Comparison of ENCODE assay signal across 8 cellular contexts in genomic region chr14:35285991-35286564, GRCh38. TPM values are rescaled to one million over a fixed set of nuclear protein-coding genes. Genes with fewer than 3 reads are reported as not detected.
DNase-seq lines count a peak whose midpoint lies in the region; ATAC-seq and TF ChIP-seq lines count a peak whose summit lies in the region.

No MANE protein-coding gene starts in this region.

- peaks cover 27% of the 10 kb centered on the region for H3K4me1 ChIP-seq in CD4-positive, CD25-positive, alpha-beta regulatory T cell (ENCODE audit: control insufficient read depth, insufficient read depth, low read length, poor library complexity, severe bottlenecking)
- H3K4me1 ChIP-seq in mesendoderm (ENCODE audit: control insufficient read depth, low read depth, low read length) (no peaks in the 10 kb centered on the region), osteoblast (ENCODE audit: insufficient read depth, low read length) (no peaks in the 10 kb centered on the region)

- H3K27me3 Mint-ChIP-seq in CD4-positive, CD25-positive, alpha-beta regulatory T cell = no peaks in the 10 kb centered on the region

- H3K9me3 ChIP-seq in CD4-positive, CD25-positive, alpha-beta regulatory T cell (ENCODE audit: control insufficient read depth in 2 of 2, low read length in 2 of 2) = no peaks in the 10 kb centered on the region
- H3K9me3 ChIP-seq in osteoblast (ENCODE audit: low read depth, low read length) = no peaks in the 10 kb centered on the region

- peaks cover 0 to 2% (median 0%) of the 10 kb centered on the region in 7 donors for H3K9me3 Mint-ChIP-seq in CD4-positive, CD25-positive, alpha-beta regulatory T cell
- H3K9me3 Mint-ChIP-seq in activated naive CD4-positive, alpha-beta T cell treated with anti-CD3 and anti-CD28 coated beads, Interleukin-2, amount 50 U/mL, for 72 hours = no peaks in the 10 kb centered on the region

- H3K23ac ChIP-seq in mesendoderm (ENCODE audit: low read length) = no peak overlapping the region

- no peak overlapping the region for H2BK120ac ChIP-seq in mesendoderm (ENCODE audit: low read depth, low read length)

- peak in 1 of 3 donors; percentile 17 for DNase-seq in CD4-positive, CD25-positive, alpha-beta regulatory T cell
- DNase-seq in activated naive CD4-positive, alpha-beta T cell treated with anti-CD3 and anti-CD28 coated beads, Interleukin-2, amount 50 U/mL, for 72 hours (ENCODE audit: low spot score in 2 of 2) = peak in 1 of 2 donors; percentile 16
- DNase-seq in SK-N-DZ (ENCODE audit: low spot score) = no peak
- no peak for DNase-seq in mesendoderm
- DNase-seq in osteoblast (ENCODE audit: insufficient read length, low spot score, missing footprints) = no peak

- peak overlapping the region in 3 of 4 donors; percentile 12 to 82 (median 64) for H3K4me3 Mint-ChIP-seq in CD4-positive, CD25-positive, alpha-beta regulatory T cell

- H2BK15ac ChIP-seq in mesendoderm (replicated peaks; ENCODE audit: low read depth) = no peak overlapping the region

- no peak overlapping the region for H4K5ac ChIP-seq in mesendoderm (ENCODE audit: low read length)

- H3K79me2 ChIP-seq in mesendoderm (ENCODE audit: control insufficient read depth, insufficient read depth, low read length) (no peaks in the 10 kb centered on the region), osteoblast (ENCODE audit: insufficient read depth, low read length) (no peaks in the 10 kb centered on the region)

- H3K27me3 ChIP-seq in CD4-positive, CD25-positive, alpha-beta regulatory T cell (ENCODE audit: control insufficient read depth, insufficient read depth, low read length) = no peaks in the 10 kb centered on the region
- H3K27me3 ChIP-seq in mesendoderm (ENCODE audit: insufficient read depth, low read length, poor library complexity) (no peaks in the 10 kb centered on the region), osteoblast (ENCODE audit: insufficient read depth, low read length) (no peaks in the 10 kb centered on the region)

- H3K36me3 Mint-ChIP-seq in CD4-positive, CD25-positive, alpha-beta regulatory T cell = peaks cover 10% of the 10 kb centered on the region
- H3K36me3 Mint-ChIP-seq in activated naive CD4-positive, alpha-beta T cell treated with anti-CD3 and anti-CD28 coated beads, Interleukin-2, amount 50 U/mL, for 72 hours = peaks cover 1 to 9% of the 10 kb centered on the region in 2 donors

- no peak overlapping the region for H3K9ac ChIP-seq in mesendoderm (ENCODE audit: low read length)

- no peaks in the 10 kb centered on the region for H3K79me1 ChIP-seq in mesendoderm (ENCODE audit: low read length)

- peak overlapping the region; percentile 90 to 97 (median 91) for H3K27ac Mint-ChIP-seq in CD4-positive, CD25-positive, alpha-beta regulatory T cell
- H3K27ac Mint-ChIP-seq in activated naive CD4-positive, alpha-beta T cell treated with anti-CD3 and anti-CD28 coated beads, Interleukin-2, amount 50 U/mL, for 72 hours = peak overlapping the region; percentile 91 to 97

- no peak overlapping the region for H3K4ac ChIP-seq in mesendoderm (ENCODE audit: low read depth, low read length)

- no peak for TF ChIP-seq POLR2A in GM18505 (IDR thresholded peaks at IDR 0.05; ENCODE audit: borderline replicate concordance, extremely low read depth, insufficient read depth, insufficient read length)

- H3K27ac ChIP-seq in CD4-positive, CD25-positive, alpha-beta regulatory T cell (ENCODE audit: insufficient read depth, low read length, poor library complexity, severe bottlenecking) = peak overlapping the region; percentile 67
- H3K27ac ChIP-seq in mesendoderm (ENCODE audit: low read depth, low read length) (no peak overlapping the region), osteoblast (ENCODE audit: low read depth, low read length) (no peak overlapping the region)

- peaks cover 28 to 43% (median 33%) of the 10 kb centered on the region in 4 donors for H3K4me1 Mint-ChIP-seq in CD4-positive, CD25-positive, alpha-beta regulatory T cell

- no peaks in the 10 kb centered on the region for H4K20me1 ChIP-seq in osteoblast (ENCODE audit: insufficient read depth, low read length)

- peaks cover 6% of the 10 kb centered on the region for H3K36me3 ChIP-seq in CD4-positive, CD25-positive, alpha-beta regulatory T cell (ENCODE audit: control insufficient read depth, insufficient read depth, low read length)
- H3K36me3 ChIP-seq in mesendoderm (ENCODE audit: control insufficient read depth, insufficient read depth, low read length) (no peaks in the 10 kb centered on the region), osteoblast (ENCODE audit: insufficient read depth, low read length) (peaks cover 3% of the 10 kb centered on the region)

- no CpG with 5 or more reads among the region's 9 CpGs for WGBS in mesendoderm (ENCODE audit: extremely low coverage, insufficient coverage, low lambda C conversion rate)

- peak overlapping the region; percentile 43 for H3K4me3 ChIP-seq in CD4-positive, CD25-positive, alpha-beta regulatory T cell (ENCODE audit: low read depth, low read length)
- H3K4me3 ChIP-seq in mesendoderm (ENCODE audit: low read length) (no peak overlapping the region), osteoblast (ENCODE audit: insufficient read depth, low read length) (no peak overlapping the region)

- H2AK5ac ChIP-seq in mesendoderm (ENCODE audit: low read length) = no peak overlapping the region

- no peak overlapping the region for H3K56ac ChIP-seq in mesendoderm (ENCODE audit: low read length)

- H2BK5ac ChIP-seq in mesendoderm (ENCODE audit: low read length) = no peak overlapping the region

- no peak for TF ChIP-seq CTCF in osteoblast (IDR thresholded peaks at IDR 0.05; ENCODE audit: extremely low read depth, low read depth, low read length)

- no peak overlapping the region for H2AFZ ChIP-seq in osteoblast (ENCODE audit: low read length)

- ATAC-seq in CD4-positive, CD25-positive, alpha-beta regulatory T cell (ENCODE audit: low read depth in 2 of 2) = no peak
- ATAC-seq in GM19397 (IDR thresholded peaks at IDR 0.05; ENCODE audit: unreplicated experiment) (peak; percentile 13), HG03432 (IDR thresholded peaks at IDR 0.05; ENCODE audit: unreplicated experiment) (peak; percentile 13), GM18505 (IDR thresholded peaks at IDR 0.05; ENCODE audit: unreplicated experiment) (no peak)
- ATAC-seq in activated naive CD4-positive, alpha-beta T cell treated with anti-CD3 and anti-CD28 coated beads, Interleukin-2, amount 50 U/mL, for 72 hours = peak; percentile 56 to 63

- no peak overlapping the region for H3K4me2 ChIP-seq in mesendoderm (ENCODE audit: low read length)
- no peak overlapping the region for H3K4me2 ChIP-seq in osteoblast (ENCODE audit: insufficient read depth, low read length)

- no peak overlapping the region for H4K8ac ChIP-seq in mesendoderm (ENCODE audit: low read depth, low read length)

- H3K18ac ChIP-seq in mesendoderm (ENCODE audit: low read length) = no peak overlapping the region

RNA-seq across cellular contexts. Expression of gene PSMA6, which starts 6.1 kb away (rescaled TPM):
- total RNA-seq in CD4-positive, CD25-positive, alpha-beta regulatory T cell = 132 TPM
- polyA plus RNA-seq in CD4-positive, CD25-positive, alpha-beta regulatory T cell = 100 to 1,000 TPM; 330 to 480 (median 385) TPM
- total RNA-seq in activated naive CD4-positive, alpha-beta T cell treated with anti-CD3 and anti-CD28 coated beads, Interleukin-2, amount 50 U/mL, for 72 hours = 100 to 1,000 TPM; 293 to 408 TPM
- polyA plus RNA-seq in SK-N-DZ (2014; cell fraction: cytosol; rRNA removed) = 629 and 652 TPM in 2 replicates
- polyA plus RNA-seq in SK-N-DZ (2014; cell fraction: nucleus; rRNA removed) = 256 and 362 TPM in 2 replicates
- polyA plus RNA-seq in mesendoderm (2013, experiment 1 of 2) = 410 TPM
- 407 TPM for polyA plus RNA-seq in mesendoderm (2013, experiment 2 of 2)
- total RNA-seq in osteoblast = 155 and 170 TPM in 2 replicates

Comparison
In these comparisons a context has a peak if more than half of its experiments do, and no peak if none do; other contexts are left out.
1. ATAC-seq: peak in GM19397 (single experiment), HG03432 (single experiment) and activated naive CD4-positive, alpha-beta T cell treated with anti-CD3 and anti-CD28 coated beads, Interleukin-2, amount 50 U/mL, for 72 hours (2 of 2); none in CD4-positive, CD25-positive, alpha-beta regulatory T cell (0 of 2) and GM18505 (single experiment).